19 cellular contexts compared by ENCODE assay signal in genomic region chr2:57291209-57291608, GRCh38.
DNase-seq lines count a peak whose midpoint lies in the region; ATAC-seq, FAIRE-seq and TF ChIP-seq lines count a peak whose summit lies in the region.
"Had no signal": no experiment of that assay in that cellular context is flagged by ENCODE, and none has a peak within 500 bp of the region (broad histone marks: within the 10 kb centered on the region; RNA-seq: fewer than 3 reads in every experiment).

No MANE protein-coding gene starts in this region.

- FAIRE-seq in astrocyte (lab: Jason Lieb, UNC), result no peak
- FAIRE-seq: A549 had no signal

- H3K27ac Mint-ChIP-seq in astrocyte (ENCODE audit: unreplicated experiment), result peak overlapping the region; percentile 5
- no peak overlapping the region for H3K27ac Mint-ChIP-seq in neural progenitor cell
- H3K27ac Mint-ChIP-seq: CD4-positive, alpha-beta T cell had no signal

- ATAC-seq in GM18520 (IDR thresholded peaks at IDR 0.05; ENCODE audit: unreplicated experiment) (no peak), HG03432 (IDR thresholded peaks at IDR 0.05; ENCODE audit: unreplicated experiment) (no peak), PC-3 (no peak)
- ATAC-seq: A549 had no signal

- H3K4me3 ChIP-seq in astrocyte (ENCODE audit: insufficient read depth, low read depth, low read length) (no peak overlapping the region), neural progenitor cell (no peak overlapping the region), PC-3 (ENCODE audit: low read length) (no peak overlapping the region)
- H3K4me3 ChIP-seq: A549 had no signal

- no peaks in the 10 kb centered on the region for H3K36me3 Mint-ChIP-seq in astrocyte (ENCODE audit: low read depth, unreplicated experiment)
- no peaks in the 10 kb centered on the region for H3K36me3 Mint-ChIP-seq in neural progenitor cell

- H3K9me3 Mint-ChIP-seq in astrocyte (ENCODE audit: unreplicated experiment), result no peaks in the 10 kb centered on the region
- no peaks in the 10 kb centered on the region for H3K9me3 Mint-ChIP-seq in neural progenitor cell

- intact Hi-C loops in PC-3 (cut with micrococcal nuclease), result no loop called here

- H3K27me3 ChIP-seq in astrocyte (ENCODE audit: insufficient read depth, low read length), result no peaks in the 10 kb centered on the region
- H3K27me3 ChIP-seq in neural progenitor cell, result no peaks in the 10 kb centered on the region
- H3K27me3 ChIP-seq in PC-3 (ENCODE audit: low read length), result peaks cover 9% of the 10 kb centered on the region; the same call in 1 of the 2 replicates

- H3K27me3 Mint-ChIP-seq in astrocyte (ENCODE audit: low read depth, unreplicated experiment) (no peaks in the 10 kb centered on the region), neural progenitor cell (ENCODE audit: insufficient read depth, low read depth) (no peaks in the 10 kb centered on the region)
- H3K27me3 Mint-ChIP-seq: CD4-positive, alpha-beta T cell had no signal

- H3K4me3 Mint-ChIP-seq in astrocyte (ENCODE audit: unreplicated experiment) (no peak overlapping the region), neural progenitor cell (no peak overlapping the region)
- H3K4me3 Mint-ChIP-seq: CD4-positive, alpha-beta T cell had no signal

- H3K79me2 ChIP-seq in astrocyte (ENCODE audit: insufficient read depth, low read length) (no peaks in the 10 kb centered on the region), neural progenitor cell (ENCODE audit: low read depth) (no peaks in the 10 kb centered on the region), PC-3 (ENCODE audit: low read length) (no peaks in the 10 kb centered on the region)

- H2AFZ ChIP-seq in astrocyte (ENCODE audit: low read depth, low read length) (no peak overlapping the region), neural progenitor cell (replicated peaks) (no peak overlapping the region), PC-3 (ENCODE audit: low read length) (no peak overlapping the region)

- POLR2A ChIA-PET in PC-3 (lab: Charles Lee; ENCODE audit: unreplicated experiment), result no interaction called here

- H3K4me1 Mint-ChIP-seq in astrocyte (ENCODE audit: low read depth, unreplicated experiment) (peaks cover 1% of the 10 kb centered on the region), neural progenitor cell (peaks cover 7% of the 10 kb centered on the region)

- CTCF ChIA-PET in PC-3 (lab: Charles Lee), result no interaction called here

- H3K9me2 ChIP-seq in PC-3 (replicated peaks; ENCODE audit: low read length), result no peaks in the 10 kb centered on the region

- TF ChIP-seq CTCF in astrocyte (IDR thresholded peaks at IDR 0.05; ENCODE audit: insufficient read depth, low read depth, low read length) (no peak), neural progenitor cell (IDR thresholded peaks at IDR 0.05) (no peak), PC-3 (conservative IDR thresholded peaks at IDR 0.05; ENCODE audit: low read depth, low read length) (no peak)

- no TSS peak for BruUV-seq in PC-3 (replicated peaks; lab: Mats Ljungman, UMichigan)

- H4K20me1 ChIP-seq in astrocyte (ENCODE audit: insufficient read depth, low read length) (no peaks in the 10 kb centered on the region), neural progenitor cell (ENCODE audit: low read depth) (no peaks in the 10 kb centered on the region), PC-3 (ENCODE audit: low read length) (no peaks in the 10 kb centered on the region)

- H3K27ac ChIP-seq in astrocyte (ENCODE audit: low read depth, low read length) (no peak overlapping the region), neural progenitor cell (no peak overlapping the region), PC-3 (ENCODE audit: low read length) (no peak overlapping the region)
- H3K27ac ChIP-seq: 22Rv1, A549, C4-2B had no signal

- H3K4me2 ChIP-seq in astrocyte (ENCODE audit: low read length) (no peak overlapping the region), neural progenitor cell (no peak overlapping the region), PC-3 (ENCODE audit: low read length) (no peak overlapping the region)
- H3K4me2 ChIP-seq: A549 had no signal

- H3F3A ChIP-seq in neural progenitor cell (ENCODE audit: low read depth) (no peaks in the 10 kb centered on the region), PC-3 (ENCODE audit: low read length, unreplicated experiment) (no peaks in the 10 kb centered on the region)

- DNase-seq in ELF-1 (ENCODE audit: low read depth, low spot score) (peak; percentile 1), astrocyte (ENCODE audit: low read depth) (no peak), islet precursor cell (peak; percentile 49), neural progenitor cell (ENCODE audit: low spot score) (peak; percentile 1), RPMI8226 (no peak), PC-3 (no peak)
- DNase-seq: AML-193; Caco-2; CD4-positive, alpha-beta T cell; DMS153; DMS79; GF-D8; GOT3; H7 had no signal

- H3K4me1 ChIP-seq in astrocyte (ENCODE audit: insufficient read depth, low read length) (no peaks in the 10 kb centered on the region), neural progenitor cell (no peaks in the 10 kb centered on the region), PC-3 (ENCODE audit: insufficient read depth, low read length) (no peaks in the 10 kb centered on the region)
- H3K4me1 ChIP-seq: A549, Caco-2 had no signal

- no peaks in the 10 kb centered on the region for H3K36me3 ChIP-seq in astrocyte (ENCODE audit: insufficient read depth, low read length)
- no peaks in the 10 kb centered on the region for H3K36me3 ChIP-seq in neural progenitor cell
- no peaks in the 10 kb centered on the region for H3K36me3 ChIP-seq in PC-3 (ENCODE audit: low read depth, low read length)

- H3K9me3 ChIP-seq in astrocyte (ENCODE audit: insufficient read depth, low read depth, low read length) (no peaks in the 10 kb centered on the region), neural progenitor cell (ENCODE audit: low read depth) (no peaks in the 10 kb centered on the region), PC-3 (ENCODE audit: low read length) (no peaks in the 10 kb centered on the region)
- H3K9me3 ChIP-seq: A549, Caco-2 had no signal

- no peak overlapping the region for H3K9ac ChIP-seq in astrocyte (ENCODE audit: low read length)
- H3K9ac ChIP-seq in neural progenitor cell, result no peak overlapping the region
- H3K9ac ChIP-seq in PC-3 (ENCODE audit: low read length), result no peak overlapping the region

Comparison
In these comparisons a context has a peak if more than half of its experiments do, and no peak if none do; other contexts are left out.
1. DNase-seq: peak in ELF-1 (single experiment), islet precursor cell (single experiment) and neural progenitor cell (single experiment); none in astrocyte (single experiment), RPMI8226 (single experiment) and PC-3 (single experiment).